ENCODE assay signal across 11 cellular contexts in the genomic region with DNA sequence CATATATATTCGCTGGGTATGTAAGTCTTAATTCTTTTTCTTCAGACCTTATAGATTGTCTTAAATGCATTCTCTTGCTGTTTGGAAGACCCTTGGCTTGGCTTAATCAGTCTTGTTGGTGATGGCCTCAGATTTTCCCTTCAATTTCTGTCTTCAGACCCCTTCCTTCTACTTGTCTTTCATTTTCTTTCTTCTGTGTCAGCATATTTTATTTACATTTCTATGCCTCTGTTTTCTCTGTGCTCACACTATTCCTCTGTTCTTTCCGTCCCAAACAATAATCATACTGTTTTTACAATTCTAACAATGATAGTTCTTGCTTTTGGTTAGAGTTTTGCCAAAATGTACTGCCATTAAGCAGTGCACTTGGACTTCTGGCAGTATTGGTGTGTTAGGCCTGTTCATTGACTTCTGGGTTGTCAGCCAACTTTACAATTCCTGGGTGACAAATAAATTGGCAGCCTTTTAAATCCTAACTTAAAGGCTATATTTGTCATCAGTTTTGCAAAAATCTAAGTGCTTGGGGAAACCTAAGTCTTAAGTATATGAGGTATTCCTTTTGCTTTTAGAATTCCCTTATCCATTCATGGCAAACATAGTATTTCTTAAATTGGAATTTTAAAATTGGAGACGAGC. TPM values are rescaled to one million over a fixed set of nuclear protein-coding genes. Genes with fewer than 3 reads are reported as not detected.
A peak's percentile ranks its signal among the peaks of the same experiment; 100 is the strongest.
DNase-seq lines count a peak whose midpoint lies in the region; ATAC-seq and TF ChIP-seq lines count a peak whose summit lies in the region.
"Had no signal": no experiment of that assay in that cellular context is flagged by ENCODE, and none has a peak within 500 bp of the region (broad histone marks: within the 10 kb centered on the region; RNA-seq: fewer than 3 reads in every experiment).

No MANE protein-coding gene starts in this region.

- no peaks in the 10 kb centered on the region for H3K9me3 ChIP-seq in thoracic aorta

- H3K4me1 ChIP-seq in thoracic aorta (ENCODE audit: control insufficient read depth in 1 of 2, low read depth in 2 of 2), result peaks cover 32 to 33% of the 10 kb centered on the region in 2 donors

- peaks cover 8% of the 10 kb centered on the region for H3K36me3 Mint-ChIP-seq in HFFc6 (ENCODE audit: low read depth)
- H3K36me3 Mint-ChIP-seq in brain, result peaks cover 9% of the 10 kb centered on the region
- peaks cover 3% of the 10 kb centered on the region for H3K36me3 Mint-ChIP-seq in activated T-helper 1 cell treated with anti-CD3 and anti-CD28 coated beads, Interleukin-12 subunit alpha, Interleukin-12 subunit beta, Interleukin-2, Interleukin-4 antibody, amounts not matched to agents 30 ng/mL and 10 ng/mL and 1 ng/mL, durations not matched to agents 14 hours and 24 hours and 36 hours (ENCODE audit: low read depth)

- H3K4me3 ChIP-seq in thoracic aorta, result no peak overlapping the region
- H3K4me3 ChIP-seq: skin epidermis had no signal

- intact Hi-C loops in activated T-helper 1 cell treated with anti-CD3 and anti-CD28 coated beads, Interleukin-12 subunit alpha, Interleukin-12 subunit beta, Interleukin-2, Interleukin-4 antibody, amounts not matched to agents 30 ng/mL and 10 ng/mL and 1 ng/mL, durations not matched to agents 14 hours and 24 hours and 36 hours (cut with micrococcal nuclease), result no loop called here

- no peak for ATAC-seq in thoracic aorta (ENCODE audit: insufficient number of reproducible peaks, low FRiP score, low read depth)
- no peak for ATAC-seq in GM18520 (IDR thresholded peaks at IDR 0.05; ENCODE audit: unreplicated experiment)

- peak overlapping the region; percentile 75 for H3K4me3 Mint-ChIP-seq in HFFc6
- H3K4me3 Mint-ChIP-seq in brain, result peak overlapping the region in 2 of 5 experiments; percentile 57 to 65
- no peak overlapping the region for H3K4me3 Mint-ChIP-seq in activated T-helper 1 cell treated with anti-CD3 and anti-CD28 coated beads, Interleukin-12 subunit alpha, Interleukin-12 subunit beta, Interleukin-2, Interleukin-4 antibody, amounts not matched to agents 30 ng/mL and 10 ng/mL and 1 ng/mL, durations not matched to agents 14 hours and 24 hours and 36 hours
- H3K4me3 Mint-ChIP-seq: activated naive CD8-positive, alpha-beta T cell treated with anti-CD3 and anti-CD28 coated beads, Interleukin-2, amount 10 ng/mL, durations not matched to agents 7 days and 5 days had no signal

- H3K27ac Mint-ChIP-seq in HFFc6, result peak overlapping the region; percentile 84
- H3K27ac Mint-ChIP-seq in brain, result peak overlapping the region in 3 of 5 experiments; percentile 16 to 68 (median 51)
- no peak overlapping the region for H3K27ac Mint-ChIP-seq in activated T-helper 1 cell treated with anti-CD3 and anti-CD28 coated beads, Interleukin-12 subunit alpha, Interleukin-12 subunit beta, Interleukin-2, Interleukin-4 antibody, amounts not matched to agents 30 ng/mL and 10 ng/mL and 1 ng/mL, durations not matched to agents 14 hours and 24 hours and 36 hours
- H3K27ac Mint-ChIP-seq: activated naive CD8-positive, alpha-beta T cell treated with anti-CD3 and anti-CD28 coated beads, Interleukin-2, amount 10 ng/mL, durations not matched to agents 7 days and 5 days had no signal

- H3K27me3 Mint-ChIP-seq in HFFc6 (ENCODE audit: insufficient read depth) (no peaks in the 10 kb centered on the region), brain (no peaks in the 10 kb centered on the region)
- no peaks in the 10 kb centered on the region for H3K27me3 Mint-ChIP-seq in activated T-helper 1 cell treated with anti-CD3 and anti-CD28 coated beads, Interleukin-12 subunit alpha, Interleukin-12 subunit beta, Interleukin-2, Interleukin-4 antibody, amounts not matched to agents 30 ng/mL and 10 ng/mL and 1 ng/mL, durations not matched to agents 14 hours and 24 hours and 36 hours (ENCODE audit: insufficient read depth)
- H3K27me3 Mint-ChIP-seq: activated naive CD8-positive, alpha-beta T cell treated with anti-CD3 and anti-CD28 coated beads, Interleukin-2, amount 10 ng/mL, durations not matched to agents 7 days and 5 days had no signal

- no peaks in the 10 kb centered on the region for H3K27me3 ChIP-seq in thoracic aorta (replicated peaks; ENCODE audit: insufficient read depth)

- H3K9me3 Mint-ChIP-seq in HFFc6 (peaks cover 7% of the 10 kb centered on the region), brain (peaks cover 0 to 5% (median 0%) of the 10 kb centered on the region in 5 experiments)
- H3K9me3 Mint-ChIP-seq in activated T-helper 1 cell treated with anti-CD3 and anti-CD28 coated beads, Interleukin-12 subunit alpha, Interleukin-12 subunit beta, Interleukin-2, Interleukin-4 antibody, amounts not matched to agents 30 ng/mL and 10 ng/mL and 1 ng/mL, durations not matched to agents 14 hours and 24 hours and 36 hours, result peaks cover 3% of the 10 kb centered on the region
- H3K9me3 Mint-ChIP-seq: activated naive CD8-positive, alpha-beta T cell treated with anti-CD3 and anti-CD28 coated beads, Interleukin-2, amount 10 ng/mL, durations not matched to agents 7 days and 5 days had no signal

- H3K27ac ChIP-seq in thoracic aorta, result peak overlapping the region; percentile 5 to 46

- no peaks in the 10 kb centered on the region for H3K36me3 ChIP-seq in thoracic aorta

- DNase-seq in HFFc6, result no peak
- DNase-seq in iris pigment epithelial cell (ENCODE audit: low read depth), result peak; percentile 50
- no peak for DNase-seq in thoracic aorta (ENCODE audit: low spot score)
- DNase-seq in activated T-helper 1 cell treated with anti-CD3 and anti-CD28 coated beads, Interleukin-12 subunit alpha, Interleukin-12 subunit beta, Interleukin-2, Interleukin-4 antibody, amounts not matched to agents 30 ng/mL and 10 ng/mL and 1 ng/mL, durations not matched to agents 14 hours and 24 hours and 36 hours (ENCODE audit: low spot score), result no peak
- no peak for DNase-seq in COR-L47 (lab: John Stamatoyannopoulos, UW)
- DNase-seq in GF-D8 (lab: John Stamatoyannopoulos, UW), result no peak
- DNase-seq: activated naive CD8-positive, alpha-beta T cell treated with anti-CD3 and anti-CD28 coated beads, Interleukin-2, amount 10 ng/mL, durations not matched to agents 7 days and 5 days; Kasumi-1 had no signal

- H3K4me1 Mint-ChIP-seq in HFFc6 (ENCODE audit: low read depth) (peaks cover 21% of the 10 kb centered on the region), brain (peaks cover 34% of the 10 kb centered on the region)
- H3K4me1 Mint-ChIP-seq in activated T-helper 1 cell treated with anti-CD3 and anti-CD28 coated beads, Interleukin-12 subunit alpha, Interleukin-12 subunit beta, Interleukin-2, Interleukin-4 antibody, amounts not matched to agents 30 ng/mL and 10 ng/mL and 1 ng/mL, durations not matched to agents 14 hours and 24 hours and 36 hours (ENCODE audit: low read depth), result peaks cover 14% of the 10 kb centered on the region

- TF ChIP-seq CTCF in HFFc6 (IDR thresholded peaks at IDR 0.05) (no peak), brain (conservative IDR thresholded peaks at IDR 0.05) (no peak), thoracic aorta (IDR thresholded peaks at IDR 0.05) (no peak)

RNA-seq across cellular contexts. Expression of a gene that starts 8.0 kb away (rescaled TPM):
- 10 to 100 TPM; 10.3 to 13.2 (median 12.6) TPM for total RNA-seq in HFFc6 (2021; fragmentation: NEBNext Ultra II Directional; extraction: Animal tissue kit (Norgen Biotek cat#: 25700))
- 1.3 TPM for polyA plus RNA-seq in brain (ENCODE audit: insufficient read depth, low read depth, low replicate concordance)
- 10 to 100 TPM in 1 of 2 donors, 1 to 10 TPM in 1; 8.0 to 22.9 TPM for total RNA-seq in thoracic aorta
- 17.7 and 18.9 TPM in 2 replicates for total RNA-seq in activated T-helper 1 cell treated with anti-CD3 and anti-CD28 coated beads, Interleukin-12 subunit alpha, Interleukin-12 subunit beta, Interleukin-2, Interleukin-4 antibody, amounts not matched to agents 30 ng/mL and 10 ng/mL and 1 ng/mL, durations not matched to agents 14 hours and 24 hours and 36 hours
